9 cellular contexts compared by ENCODE assay signal in the genomic region with DNA sequence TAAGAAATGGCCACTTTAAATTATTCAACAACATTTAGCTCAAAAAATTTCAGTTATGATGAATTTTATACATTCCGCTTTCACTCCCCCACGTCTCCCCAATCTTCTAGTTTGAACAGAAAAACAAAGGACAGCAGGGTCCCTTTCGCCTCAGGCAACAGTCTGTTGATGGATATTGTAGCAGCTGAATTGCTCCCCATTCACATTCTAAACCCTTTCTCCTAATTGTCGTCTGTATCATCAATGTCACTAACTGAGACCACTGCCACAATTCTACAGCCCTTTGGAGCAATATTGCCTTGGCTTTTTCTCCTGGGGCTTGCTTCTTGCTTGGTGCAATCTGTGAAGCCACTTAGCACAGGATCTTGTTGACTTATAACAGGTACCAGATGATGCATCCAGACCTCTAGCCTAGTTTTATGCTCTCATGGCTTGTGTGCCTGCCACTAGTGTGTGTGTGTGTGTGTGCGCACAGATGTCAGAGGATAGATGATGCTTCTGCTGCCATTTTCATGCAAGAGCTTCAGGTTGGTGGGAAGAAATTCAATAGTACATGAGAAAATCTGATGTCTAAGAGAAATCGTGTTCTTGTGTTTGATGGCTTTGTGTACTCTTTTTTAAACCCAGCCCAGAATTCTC.
"Had no signal": no experiment of that assay in that cellular context is flagged by ENCODE, and none has a peak within 500 bp of the region (broad histone marks: within the 10 kb centered on the region; RNA-seq: fewer than 3 reads in every experiment).

No MANE protein-coding gene starts in this region.

- FAIRE-seq: bronchial epithelial cell had no signal

- H3K27me3 Mint-ChIP-seq: activated CD4-positive, alpha-beta memory T cell treated with anti-CD3 and anti-CD28 coated beads, Interleukin-2, amount 10 ng/mL, durations not matched to agents 7 days and 5 days; activated CD4-positive, alpha-beta T cell treated with anti-CD3 and anti-CD28 coated beads for 36 hours; activated naive CD8-positive, alpha-beta T cell had no signal

- H3K4me3 Mint-ChIP-seq: activated CD4-positive, alpha-beta memory T cell treated with anti-CD3 and anti-CD28 coated beads, Interleukin-2, amount 10 ng/mL, durations not matched to agents 7 days and 5 days; activated CD4-positive, alpha-beta T cell treated with anti-CD3 and anti-CD28 coated beads for 36 hours; activated naive CD8-positive, alpha-beta T cell; stimulated activated effector memory CD8-positive, alpha-beta T cell treated with anti-CD3 and anti-CD28 coated beads, Interleukin-12 subunit alpha, Interleukin-12 subunit beta, amount 100 ng/mL, for 72 hours had no signal

- H3K36me3 Mint-ChIP-seq: activated naive CD8-positive, alpha-beta T cell; stimulated activated effector memory CD8-positive, alpha-beta T cell treated with anti-CD3 and anti-CD28 coated beads, Interleukin-12 subunit alpha, Interleukin-12 subunit beta, amount 100 ng/mL, for 72 hours had no signal

- H3K4me1 Mint-ChIP-seq: activated CD4-positive, alpha-beta memory T cell treated with anti-CD3 and anti-CD28 coated beads, Interleukin-2, amount 10 ng/mL, durations not matched to agents 7 days and 5 days; activated CD4-positive, alpha-beta T cell treated with anti-CD3 and anti-CD28 coated beads for 36 hours; stimulated activated effector memory CD8-positive, alpha-beta T cell treated with anti-CD3 and anti-CD28 coated beads, Interleukin-12 subunit alpha, Interleukin-12 subunit beta, amount 100 ng/mL, for 72 hours had no signal

- DNase-seq: activated CD4-positive, alpha-beta memory T cell treated with anti-CD3 and anti-CD28 coated beads, Interleukin-2, amount 10 ng/mL, durations not matched to agents 7 days and 5 days; activated CD4-positive, alpha-beta T cell treated with anti-CD3 and anti-CD28 coated beads for 36 hours; activated gamma-delta T cell; activated T-cell treated with anti-CD3 and anti-CD28 coated beads, Interleukin-2, amount 50 U/mL, for 48 hours; hippocampal formation; thyroid gland had no signal

- ATAC-seq: activated CD4-positive, alpha-beta T cell treated with anti-CD3 and anti-CD28 coated beads for 36 hours; stimulated activated effector memory CD8-positive, alpha-beta T cell treated with anti-CD3 and anti-CD28 coated beads, Interleukin-12 subunit alpha, Interleukin-12 subunit beta, amount 100 ng/mL, for 72 hours had no signal

- H3K27ac Mint-ChIP-seq: activated CD4-positive, alpha-beta memory T cell treated with anti-CD3 and anti-CD28 coated beads, Interleukin-2, amount 10 ng/mL, durations not matched to agents 7 days and 5 days; activated CD4-positive, alpha-beta T cell treated with anti-CD3 and anti-CD28 coated beads for 36 hours; activated naive CD8-positive, alpha-beta T cell; stimulated activated effector memory CD8-positive, alpha-beta T cell treated with anti-CD3 and anti-CD28 coated beads, Interleukin-12 subunit alpha, Interleukin-12 subunit beta, amount 100 ng/mL, for 72 hours had no signal
